In the genomic region with DNA sequence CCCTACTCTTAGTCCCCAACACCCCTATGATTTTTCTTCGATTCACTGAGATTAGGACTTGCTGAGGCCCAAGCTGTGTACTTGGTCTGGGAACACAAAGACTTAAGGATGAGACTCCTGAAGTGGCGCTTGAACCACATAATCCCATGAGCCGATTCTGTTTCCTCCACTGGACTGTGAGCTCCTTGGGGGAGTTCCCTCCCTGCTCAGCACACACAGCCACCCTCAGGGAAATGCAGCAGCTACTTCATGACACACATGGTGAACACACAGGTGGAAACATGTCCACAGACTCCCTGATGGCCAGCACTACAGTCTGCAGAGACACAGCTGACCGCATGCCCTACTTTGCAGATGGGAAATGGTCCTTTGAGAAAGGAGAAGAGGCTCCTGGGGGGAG, we compare ENCODE assay signal across 1 cellular context.
TF ChIP-seq lines count a peak whose summit lies in the region.

No MANE protein-coding gene starts in this region.

TF ChIP-seq in GM12878, 131 proteins besides CTCF, POLR2A, EP300 and RAD21:
- TF ChIP-seq SMC3 (IDR thresholded peaks at IDR 0.05; ENCODE audit: borderline replicate concordance, low read length) (no peak), CHD2 (IDR thresholded peaks at IDR 0.05; ENCODE audit: borderline replicate concordance, low read depth, low read length) (no peak), ATF7 (IDR thresholded peaks at IDR 0.05; ENCODE audit: low read depth) (no peak), RUNX3 (IDR thresholded peaks at IDR 0.05; ENCODE audit: low read length) (no peak), ZNF274 (IDR thresholded peaks at IDR 0.05; ENCODE audit: insufficient read depth, insufficient read length) (no peak), GABPA (IDR thresholded peaks at IDR 0.05; ENCODE audit: low read depth) (no peak), CBX3 (IDR thresholded peaks at IDR 0.05; ENCODE audit: borderline replicate concordance, low read depth) (no peak), YY1 (IDR thresholded peaks at IDR 0.05; ENCODE audit: low read depth, low read length) (no peak)
- TF ChIP-seq, protein P1, sequence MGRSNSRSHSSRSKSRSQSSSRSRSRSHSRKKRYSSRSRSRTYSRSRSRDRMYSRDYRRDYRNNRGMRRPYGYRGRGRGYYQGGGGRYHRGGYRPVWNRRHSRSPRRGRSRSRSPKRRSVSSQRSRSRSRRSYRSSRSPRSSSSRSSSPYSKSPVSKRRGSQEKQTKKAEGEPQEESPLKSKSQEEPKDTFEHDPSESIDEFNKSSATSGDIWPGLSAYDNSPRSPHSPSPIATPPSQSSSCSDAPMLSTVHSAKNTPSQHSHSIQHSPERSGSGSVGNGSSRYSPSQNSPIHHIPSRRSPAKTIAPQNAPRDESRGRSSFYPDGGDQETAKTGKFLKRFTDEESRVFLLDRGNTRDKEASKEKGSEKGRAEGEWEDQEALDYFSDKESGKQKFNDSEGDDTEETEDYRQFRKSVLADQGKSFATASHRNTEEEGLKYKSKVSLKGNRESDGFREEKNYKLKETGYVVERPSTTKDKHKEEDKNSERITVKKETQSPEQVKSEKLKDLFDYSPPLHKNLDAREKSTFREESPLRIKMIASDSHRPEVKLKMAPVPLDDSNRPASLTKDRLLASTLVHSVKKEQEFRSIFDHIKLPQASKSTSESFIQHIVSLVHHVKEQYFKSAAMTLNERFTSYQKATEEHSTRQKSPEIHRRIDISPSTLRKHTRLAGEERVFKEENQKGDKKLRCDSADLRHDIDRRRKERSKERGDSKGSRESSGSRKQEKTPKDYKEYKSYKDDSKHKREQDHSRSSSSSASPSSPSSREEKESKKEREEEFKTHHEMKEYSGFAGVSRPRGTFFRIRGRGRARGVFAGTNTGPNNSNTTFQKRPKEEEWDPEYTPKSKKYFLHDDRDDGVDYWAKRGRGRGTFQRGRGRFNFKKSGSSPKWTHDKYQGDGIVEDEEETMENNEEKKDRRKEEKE (IDR thresholded peaks at IDR 0.05): no peak
- TF ChIP-seq, protein P2, sequence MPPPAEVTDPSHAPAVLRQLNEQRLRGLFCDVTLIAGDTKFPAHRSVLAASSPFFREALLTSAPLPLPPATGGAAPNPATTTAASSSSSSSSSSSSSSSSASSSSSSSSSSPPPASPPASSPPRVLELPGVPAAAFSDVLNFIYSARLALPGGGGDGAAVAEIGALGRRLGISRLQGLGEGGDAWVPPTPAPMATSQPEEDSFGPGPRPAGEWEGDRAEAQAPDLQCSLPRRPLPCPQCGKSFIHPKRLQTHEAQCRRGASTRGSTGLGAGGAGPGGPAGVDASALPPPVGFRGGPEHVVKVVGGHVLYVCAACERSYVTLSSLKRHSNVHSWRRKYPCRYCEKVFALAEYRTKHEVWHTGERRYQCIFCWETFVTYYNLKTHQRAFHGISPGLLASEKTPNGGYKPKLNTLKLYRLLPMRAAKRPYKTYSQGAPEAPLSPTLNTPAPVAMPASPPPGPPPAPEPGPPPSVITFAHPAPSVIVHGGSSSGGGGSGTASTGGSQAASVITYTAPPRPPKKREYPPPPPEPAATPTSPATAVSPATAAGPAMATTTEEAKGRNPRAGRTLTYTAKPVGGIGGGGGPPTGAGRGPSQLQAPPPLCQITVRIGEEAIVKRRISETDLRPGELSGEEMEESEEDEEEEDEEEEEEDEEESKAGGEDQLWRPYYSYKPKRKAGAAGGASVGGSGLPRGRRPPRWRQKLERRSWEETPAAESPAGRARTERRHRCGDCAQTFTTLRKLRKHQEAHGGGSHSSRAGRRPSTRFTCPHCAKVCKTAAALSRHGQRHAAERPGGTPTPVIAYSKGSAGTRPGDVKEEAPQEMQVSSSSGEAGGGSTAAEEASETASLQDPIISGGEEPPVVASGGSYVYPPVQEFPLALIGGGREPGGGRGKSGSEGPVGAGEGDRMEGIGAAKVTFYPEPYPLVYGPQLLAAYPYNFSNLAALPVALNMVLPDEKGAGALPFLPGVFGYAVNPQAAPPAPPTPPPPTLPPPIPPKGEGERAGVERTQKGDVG (CRISPR knock-in tag; IDR thresholded peaks at IDR 0.05): no peak
- TF ChIP-seq, protein P3, sequence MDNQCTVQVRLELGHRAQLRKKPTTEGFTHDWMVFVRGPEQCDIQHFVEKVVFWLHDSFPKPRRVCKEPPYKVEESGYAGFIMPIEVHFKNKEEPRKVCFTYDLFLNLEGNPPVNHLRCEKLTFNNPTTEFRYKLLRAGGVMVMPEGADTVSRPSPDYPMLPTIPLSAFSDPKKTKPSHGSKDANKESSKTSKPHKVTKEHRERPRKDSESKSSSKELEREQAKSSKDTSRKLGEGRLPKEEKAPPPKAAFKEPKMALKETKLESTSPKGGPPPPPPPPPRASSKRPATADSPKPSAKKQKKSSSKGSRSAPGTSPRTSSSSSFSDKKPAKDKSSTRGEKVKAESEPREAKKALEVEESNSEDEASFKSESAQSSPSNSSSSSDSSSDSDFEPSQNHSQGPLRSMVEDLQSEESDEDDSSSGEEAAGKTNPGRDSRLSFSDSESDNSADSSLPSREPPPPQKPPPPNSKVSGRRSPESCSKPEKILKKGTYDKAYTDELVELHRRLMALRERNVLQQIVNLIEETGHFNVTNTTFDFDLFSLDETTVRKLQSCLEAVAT (IDR thresholded peaks at IDR 0.05): no peak
TF ChIP-seq in GM12878: peak in this region for 0.
